ENCODE assay signal across 10 cellular contexts in genomic region chr11:39365809-39366436, GRCh38.
DNase-seq lines count a peak whose midpoint lies in the region; ATAC-seq and TF ChIP-seq lines count a peak whose summit lies in the region.
"Had no signal": no experiment of that assay in that cellular context is flagged by ENCODE, and none has a peak within 500 bp of the region (broad histone marks: within the 10 kb centered on the region; RNA-seq: fewer than 3 reads in every experiment).

No MANE protein-coding gene starts in this region.

- peak in 1 of 4 experiments; percentile 40 for ATAC-seq in T-cell (replicated peaks in 1 of 4)
- ATAC-seq in HG02840 (IDR thresholded peaks at IDR 0.05; ENCODE audit: low FRiP score, unreplicated experiment), result no peak
- no peak for ATAC-seq in activated CD8-positive, alpha-beta memory T cell treated with anti-CD3 and anti-CD28 coated beads, Interleukin-2, amount 10 ng/mL, durations not matched to agents 7 days and 5 days
- ATAC-seq in Right ventricle myocardium inferior, result no peak

- no peaks in the 10 kb centered on the region for H3K36me3 ChIP-seq in BE2C
- H3K36me3 ChIP-seq: thoracic aorta had no signal

- H3K4me3 ChIP-seq in BE2C (ENCODE audit: low read depth, low read length), result no peak overlapping the region
- H3K4me3 ChIP-seq: thoracic aorta had no signal

- intact Hi-C loops in posterior cingulate gyrus (cut with DNase I), result no loop called here
- intact Hi-C loops in Right ventricle myocardium inferior (cut with DNase I), result no loop called here

- H3K9me3 ChIP-seq in BE2C, result no peaks in the 10 kb centered on the region
- H3K9me3 ChIP-seq: thoracic aorta had no signal

- CTCF ChIA-PET in T-cell (lab: Charles Lee), result interaction anchor here (0.5 to 1.3 kb wide), 3 partner anchors 9 to 47 kb away, joined by 3 to 6 read pairs (median 5); no protein-coding TSS in a partner anchor
- CTCF ChIA-PET in activated CD8-positive, alpha-beta memory T cell treated with anti-CD3 and anti-CD28 coated beads, Interleukin-2, amount 10 ng/mL, durations not matched to agents 7 days and 5 days (lab: Charles Lee), result interaction anchor here (1.7 kb wide), 1 partner anchor 9 kb away, joined by 7 read pairs; no protein-coding TSS in a partner anchor

- POLR2A ChIA-PET in T-cell (lab: Charles Lee), result no interaction called here

- H3K4me3 Mint-ChIP-seq in T-cell, result no peak overlapping the region
- no peak overlapping the region for H3K4me3 Mint-ChIP-seq in activated CD8-positive, alpha-beta memory T cell treated with anti-CD3 and anti-CD28 coated beads, Interleukin-2, amount 10 ng/mL, durations not matched to agents 7 days and 5 days

- H3K27me3 Mint-ChIP-seq in T-cell, result no peaks in the 10 kb centered on the region
- H3K27me3 Mint-ChIP-seq in activated CD8-positive, alpha-beta memory T cell treated with anti-CD3 and anti-CD28 coated beads, Interleukin-2, amount 10 ng/mL, durations not matched to agents 7 days and 5 days, result no peaks in the 10 kb centered on the region

- H3K36me3 Mint-ChIP-seq in T-cell, result no peaks in the 10 kb centered on the region
- no peaks in the 10 kb centered on the region for H3K36me3 Mint-ChIP-seq in activated CD8-positive, alpha-beta memory T cell treated with anti-CD3 and anti-CD28 coated beads, Interleukin-2, amount 10 ng/mL, durations not matched to agents 7 days and 5 days

- peak overlapping the region; percentile 2 for H3K27ac Mint-ChIP-seq in T-cell
- H3K27ac Mint-ChIP-seq in activated CD8-positive, alpha-beta memory T cell treated with anti-CD3 and anti-CD28 coated beads, Interleukin-2, amount 10 ng/mL, durations not matched to agents 7 days and 5 days, result no peak overlapping the region

- no peaks in the 10 kb centered on the region for H3K4me1 ChIP-seq in BE2C

- no peaks in the 10 kb centered on the region for H3K27me3 ChIP-seq in BE2C

- DNase-seq in BE2C (no peak), HS-5 (ENCODE audit: low read depth) (peak; percentile 69), T-cell (no peak), islet precursor cell (peak; percentile 63), posterior cingulate gyrus (no peak), Right ventricle myocardium inferior (ENCODE audit: missing footprints) (no peak)
- no peak for DNase-seq in activated CD8-positive, alpha-beta memory T cell treated with anti-CD3 and anti-CD28 coated beads, Interleukin-2, amount 10 ng/mL, durations not matched to agents 7 days and 5 days
- DNase-seq: NCI-H2107 had no signal

- TF ChIP-seq CTCF in BE2C (IDR thresholded peaks at IDR 0.05; ENCODE audit: low read depth, low read length), result peak; percentile 41

- H3K9me3 Mint-ChIP-seq in T-cell, result no peaks in the 10 kb centered on the region
- H3K9me3 Mint-ChIP-seq in activated CD8-positive, alpha-beta memory T cell treated with anti-CD3 and anti-CD28 coated beads, Interleukin-2, amount 10 ng/mL, durations not matched to agents 7 days and 5 days (ENCODE audit: low read depth), result no peaks in the 10 kb centered on the region

- peaks cover 33 to 39% (median 38%) of the 10 kb centered on the region in 3 donors for H3K4me1 Mint-ChIP-seq in T-cell
- peaks cover 10% of the 10 kb centered on the region for H3K4me1 Mint-ChIP-seq in activated CD8-positive, alpha-beta memory T cell treated with anti-CD3 and anti-CD28 coated beads, Interleukin-2, amount 10 ng/mL, durations not matched to agents 7 days and 5 days

Comparison
In these comparisons a context has a peak if more than half of its experiments do, and no peak if none do; other contexts are left out.
1. DNase-seq: peak in HS-5 (single experiment) and islet precursor cell (single experiment); none in BE2C (single experiment), T-cell (0 of 34), posterior cingulate gyrus (0 of 10), activated CD8-positive, alpha-beta memory T cell treated with anti-CD3 and anti-CD28 coated beads, Interleukin-2, amount 10 ng/mL, durations not matched to agents 7 days and 5 days (single experiment) and Right ventricle myocardium inferior (single experiment).